ENCODE assay signal across 11 cellular contexts in the genomic region with DNA sequence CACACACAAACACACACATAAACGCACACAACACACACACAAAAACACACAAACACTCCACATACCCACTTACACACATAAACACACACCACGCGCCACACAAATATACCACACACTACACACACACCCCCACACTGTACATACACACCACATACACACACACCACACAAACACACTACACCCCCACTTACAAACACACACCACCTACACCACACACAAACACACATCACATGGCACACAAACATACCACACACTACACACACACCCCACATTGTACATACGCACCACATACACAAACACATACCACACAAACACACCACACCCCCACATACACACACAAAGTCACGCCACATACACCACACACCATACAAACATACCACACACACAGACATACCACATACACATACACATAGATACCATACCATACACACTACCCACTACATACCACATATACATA. TPM values are rescaled to one million over a fixed set of nuclear protein-coding genes. Genes with fewer than 3 reads are reported as not detected.
A peak's percentile ranks its signal among the peaks of the same experiment; 100 is the strongest.
DNase-seq lines count a peak whose midpoint lies in the region; ATAC-seq and TF ChIP-seq lines count a peak whose summit lies in the region.
"Had no signal": no experiment of that assay in that cellular context is flagged by ENCODE, and none has a peak within 500 bp of the region (broad histone marks: within the 10 kb centered on the region; RNA-seq: fewer than 3 reads in every experiment).

No MANE protein-coding gene starts in this region.

- H4K12ac ChIP-seq in trophoblast cell (ENCODE audit: low read depth, low read length), result no peak overlapping the region

- CTCF ChIA-PET in HEK293 (lab: Yijun Ruan, JAX), result interaction anchor here (0.6 kb wide), 1 partner anchor 1847 kb away, joined by 3 read pairs; no protein-coding TSS in a partner anchor
- CTCF ChIA-PET in RWPE1 (lab: Yijun Ruan, JAX), result no interaction called here

- H3K23ac ChIP-seq in trophoblast cell (ENCODE audit: low read length), result peak overlapping the region; percentile 56

- H2BK120ac ChIP-seq in trophoblast cell (ENCODE audit: insufficient read depth, low read length, poor library complexity), result no peak overlapping the region

- no peaks in the 10 kb centered on the region for H3K9me3 ChIP-seq in HEK293 (ENCODE audit: control insufficient read depth, insufficient read depth, low read depth, low read length)
- H3K9me3 ChIP-seq in trophoblast cell (ENCODE audit: insufficient read depth, low read depth, low read length), result peaks cover 15% of the 10 kb centered on the region
- H3K9me3 ChIP-seq in heart right ventricle, result no peaks in the 10 kb centered on the region
- H3K9me3 ChIP-seq: BLaER1 treated with 17β-estradiol and CSF1 and Interleukin-3, amounts not matched to agents 10 nM and 100 nM had no signal

- no peak overlapping the region for H4K91ac ChIP-seq in trophoblast cell (ENCODE audit: low read depth, low read length)

- ATAC-seq in HG03442 (IDR thresholded peaks at IDR 0.05; ENCODE audit: unreplicated experiment) (no peak), heart right ventricle (no peak)

- no peak overlapping the region for H2AK5ac ChIP-seq in trophoblast cell (ENCODE audit: low read length)

- no peak overlapping the region for H2BK12ac ChIP-seq in trophoblast cell (ENCODE audit: low read length)

- DNase-seq in RWPE1 (ENCODE audit: low spot score) (no peak), trophoblast cell (no peak), heart right ventricle (no peak), 8988T (no peak)
- DNase-seq: CD4-positive, CD25-positive, alpha-beta regulatory T cell; DMS53; GF-D8 had no signal

- H3K36me3 ChIP-seq in HEK293 (ENCODE audit: control insufficient read depth in 2 of 2, insufficient read depth in 1 of 2, low read length in 2 of 2) (peaks cover 0 to 5% of the 10 kb centered on the region in 2 experiments; a peak in 2 of 3 replicates), trophoblast cell (ENCODE audit: control insufficient read depth in 1 of 2, insufficient read depth in 2 of 2, low read length in 2 of 2) (no peaks in the 10 kb centered on the region), heart right ventricle (no peaks in the 10 kb centered on the region)
- H3K36me3 ChIP-seq: BLaER1 treated with 17β-estradiol and CSF1 and Interleukin-3, amounts not matched to agents 10 nM and 100 nM had no signal

- H3K27ac ChIP-seq in HEK293 (ENCODE audit: extremely low read depth, low read depth, low read length) (no peak overlapping the region), RWPE1 (peak overlapping the region; percentile 37; the same call in 1 of the 2 replicates), trophoblast cell (ENCODE audit: low read depth, low read length) (no peak overlapping the region), heart right ventricle (no peak overlapping the region)
- H3K27ac ChIP-seq: BLaER1 treated with 17β-estradiol and CSF1 and Interleukin-3, amounts not matched to agents 10 nM and 100 nM had no signal

- no peak overlapping the region for H4K8ac ChIP-seq in trophoblast cell (ENCODE audit: low read depth, low read length)

- H3K4me2 ChIP-seq in trophoblast cell (ENCODE audit: low read length), result no peak overlapping the region

- H2AFZ ChIP-seq in trophoblast cell (ENCODE audit: insufficient read depth, low read length, poor library complexity), result no peak overlapping the region

- no peak overlapping the region for H2BK5ac ChIP-seq in trophoblast cell (ENCODE audit: low read depth, low read length, poor library complexity)

- H3K4ac ChIP-seq in trophoblast cell (ENCODE audit: low read depth, low read length), result no peak overlapping the region

- POLR2A ChIA-PET in HEK293 (lab: Yijun Ruan, JAX), result no interaction called here
- POLR2A ChIA-PET in RWPE1 (lab: Yijun Ruan, JAX; ENCODE audit: low non-redundant PET), result no interaction called here

- no peak overlapping the region for H3K18ac ChIP-seq in trophoblast cell (ENCODE audit: low read length)

- WGBS in trophoblast cell (ENCODE audit: extremely low coverage, insufficient coverage, insufficient read length), result 100% methylated on average over 5 of the region's 5 CpGs
- WGBS in heart right ventricle, 2 donors, result 99 to 100% methylated on average over 5 of the region's 5 CpGs

- no peaks in the 10 kb centered on the region for H3K27me3 ChIP-seq in trophoblast cell (ENCODE audit: insufficient read depth, low read length)
- H3K27me3 ChIP-seq in heart right ventricle, result peaks cover 0 to 28% (median 0%) of the 10 kb centered on the region in 7 donors

- H3K79me2 ChIP-seq in trophoblast cell (ENCODE audit: control insufficient read depth, insufficient read depth, low read length, poor library complexity), result no peaks in the 10 kb centered on the region

- intact Hi-C loops in heart right ventricle (cut with DNase I), result no loop called here

- TF ChIP-seq CTCF in HEK293 (tag by site-specific recombination; IDR thresholded peaks at IDR 0.05), result no peak
- no peak for TF ChIP-seq CTCF in RWPE1 (conservative IDR thresholded peaks at IDR 0.05; ENCODE audit: low read depth)
- TF ChIP-seq CTCF in heart right ventricle (IDR thresholded peaks at IDR 0.05), result no peak

- no peak overlapping the region for H3K4me3 ChIP-seq in HEK293 (ENCODE audit: low read depth, low read length)
- no peak overlapping the region for H3K4me3 ChIP-seq in trophoblast cell (ENCODE audit: low read depth, low read length)
- H3K4me3 ChIP-seq in heart right ventricle, result no peak overlapping the region
- H3K4me3 ChIP-seq: BLaER1 treated with 17β-estradiol and CSF1 and Interleukin-3, amounts not matched to agents 10 nM and 100 nM had no signal

- no peak overlapping the region for H3K14ac ChIP-seq in trophoblast cell (ENCODE audit: low read length)

- no peak overlapping the region for H3K9ac ChIP-seq in trophoblast cell (ENCODE audit: low read length)
- H3K9ac ChIP-seq: BLaER1 treated with 17β-estradiol and CSF1 and Interleukin-3, amounts not matched to agents 10 nM and 100 nM had no signal

- no peaks in the 10 kb centered on the region for H3K79me1 ChIP-seq in trophoblast cell (ENCODE audit: low read length)

- H3K4me1 ChIP-seq in HEK293 (ENCODE audit: control insufficient read depth, insufficient read depth, low read length) (no peaks in the 10 kb centered on the region), trophoblast cell (ENCODE audit: control insufficient read depth in 1 of 2, insufficient read depth in 2 of 2, low read length in 2 of 2) (peaks cover 6 to 13% of the 10 kb centered on the region in 2 experiments), heart right ventricle (no peaks in the 10 kb centered on the region)

TF ChIP-seq in HEK293, 187 proteins besides CTCF, POLR2A, EP300 and RAD21:
- 0 out of 2 replicates have a peak, but pooled peaks have one; percentile 25 for TF ChIP-seq ZNF707 (tag by site-specific recombination; IDR thresholded peaks at IDR 0.05)
- TF ChIP-seq ZNF2 (tag by site-specific recombination; IDR thresholded peaks at IDR 0.05), result 0 out of 2 replicates have a peak, but pooled peaks have one; percentile 36
- TF ChIP-seq ZNF785 (tag by site-specific recombination; IDR thresholded peaks at IDR 0.05), result peak; percentile 12; the same call in 1 of the 2 replicates
- no peak for TF ChIP-seq ZNF677 (tag by site-specific recombination; IDR thresholded peaks at IDR 0.05)
- TF ChIP-seq ZNF521 (tag by site-specific recombination; IDR thresholded peaks at IDR 0.05), result 0 out of 2 replicates have a peak, but pooled peaks have one; percentile 66
- TF ChIP-seq, protein P1, sequence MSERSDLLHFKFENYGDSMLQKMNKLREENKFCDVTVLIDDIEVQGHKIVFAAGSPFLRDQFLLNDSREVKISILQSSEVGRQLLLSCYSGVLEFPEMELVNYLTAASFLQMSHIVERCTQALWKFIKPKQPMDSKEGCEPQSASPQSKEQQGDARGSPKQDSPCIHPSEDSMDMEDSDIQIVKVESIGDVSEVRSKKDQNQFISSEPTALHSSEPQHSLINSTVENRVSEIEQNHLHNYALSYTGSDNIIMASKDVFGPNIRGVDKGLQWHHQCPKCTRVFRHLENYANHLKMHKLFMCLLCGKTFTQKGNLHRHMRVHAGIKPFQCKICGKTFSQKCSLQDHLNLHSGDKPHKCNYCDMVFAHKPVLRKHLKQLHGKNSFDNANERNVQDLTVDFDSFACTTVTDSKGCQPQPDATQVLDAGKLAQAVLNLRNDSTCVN (tag by site-specific recombination; optimal IDR thresholded peaks at IDR 0.05), result peak; percentile 1
- no peak for TF ChIP-seq IKZF3 (tag by site-specific recombination; IDR thresholded peaks at IDR 0.05)
- TF ChIP-seq, protein P2, sequence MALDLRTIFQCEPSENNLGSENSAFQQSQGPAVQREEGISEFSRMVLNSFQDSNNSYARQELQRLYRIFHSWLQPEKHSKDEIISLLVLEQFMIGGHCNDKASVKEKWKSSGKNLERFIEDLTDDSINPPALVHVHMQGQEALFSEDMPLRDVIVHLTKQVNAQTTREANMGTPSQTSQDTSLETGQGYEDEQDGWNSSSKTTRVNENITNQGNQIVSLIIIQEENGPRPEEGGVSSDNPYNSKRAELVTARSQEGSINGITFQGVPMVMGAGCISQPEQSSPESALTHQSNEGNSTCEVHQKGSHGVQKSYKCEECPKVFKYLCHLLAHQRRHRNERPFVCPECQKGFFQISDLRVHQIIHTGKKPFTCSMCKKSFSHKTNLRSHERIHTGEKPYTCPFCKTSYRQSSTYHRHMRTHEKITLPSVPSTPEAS (tag by site-specific recombination; IDR thresholded peaks at IDR 0.05), result 0 out of 2 replicates have a peak, but pooled peaks have one; percentile 40

RNA-seq across cellular contexts. Expression of a gene that starts 59.9 kb away (rescaled TPM):
- 26.0 and 27.7 TPM in 2 replicates for polyA plus RNA-seq in trophoblast cell (2013)
- 1 to 10 TPM in 5 of 10 donors, under 1 TPM in 5; 0.19 to 3.2 (median 0.87) TPM for total RNA-seq in heart right ventricle
- 1 to 10 TPM; 2.7 to 3.5 TPM for polyA plus RNA-seq in heart right ventricle
- total RNA-seq: A673; CD4-positive, CD25-positive, alpha-beta regulatory T cell had no signal
- polyA plus RNA-seq: CD4-positive, CD25-positive, alpha-beta regulatory T cell had no signal
